1 cellular context compared by ENCODE assay signal in genomic region chr11:69888671-69889076, GRCh38.
TF ChIP-seq lines count a peak whose summit lies in the region.

No MANE protein-coding gene starts in this region.

TF ChIP-seq in endothelial cell of umbilical vein, 7 proteins besides CTCF, POLR2A, EP300 and RAD21:
- no peak for TF ChIP-seq GATA2 (IDR thresholded peaks at IDR 0.05; ENCODE audit: insufficient read depth, insufficient read length, low read depth, low read length)
- no peak for TF ChIP-seq MAX (IDR thresholded peaks at IDR 0.05; ENCODE audit: insufficient read depth, insufficient read length)
- TF ChIP-seq FOS (IDR thresholded peaks at IDR 0.05; ENCODE audit: borderline replicate concordance, insufficient read depth, low read length), result no peak
- TF ChIP-seq MYC (IDR thresholded peaks at IDR 0.05; ENCODE audit: low read depth, low read length), result no peak
- TF ChIP-seq EZH2 (IDR thresholded peaks at IDR 0.05; ENCODE audit: borderline replicate concordance, low read depth, low read length, severe bottlenecking), result no peak
- no peak for TF ChIP-seq JUN (IDR thresholded peaks at IDR 0.05; ENCODE audit: borderline replicate concordance, insufficient read depth, insufficient read length, low read depth)
- no peak for TF ChIP-seq POLR2AphosphoS5 (IDR thresholded peaks at IDR 0.05; ENCODE audit: insufficient read depth, low read depth, low read length)
